Comparison of ENCODE assay signal across 1 cellular context in the genomic region with DNA sequence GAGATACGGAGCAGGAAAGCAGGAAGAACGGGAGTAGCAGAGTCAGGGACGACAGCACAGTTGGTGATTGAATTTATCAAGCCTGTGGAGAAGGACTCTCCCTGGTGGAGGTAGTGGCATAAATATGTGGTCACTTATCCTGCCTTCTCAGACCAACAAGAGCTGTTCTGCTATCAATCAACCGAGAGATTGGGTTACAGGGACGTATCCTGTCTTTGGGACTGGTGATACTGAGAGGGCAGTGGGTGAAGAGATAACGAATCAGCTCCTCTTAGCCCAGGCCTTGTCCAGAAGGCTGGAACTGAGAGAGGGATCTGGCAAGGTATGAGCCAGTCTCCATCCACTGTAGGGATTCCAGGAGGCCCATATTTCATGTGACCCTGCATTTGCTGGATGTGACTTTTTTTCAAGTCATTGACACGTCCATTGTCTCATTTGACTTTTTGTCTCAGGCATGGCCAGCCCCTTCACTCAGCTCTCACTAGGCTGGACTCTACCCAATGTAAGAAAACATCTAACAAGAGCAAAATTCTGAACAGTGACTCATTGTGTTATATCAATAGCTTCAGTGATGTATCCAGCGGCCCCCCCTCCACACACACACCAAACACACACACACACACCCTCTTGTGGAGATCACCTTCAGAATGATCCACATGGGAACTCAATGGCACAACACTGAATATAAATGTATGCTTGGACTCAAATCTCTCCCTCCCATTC.
TF ChIP-seq lines count a peak whose summit lies in the region.

No MANE protein-coding gene starts in this region.

TF ChIP-seq in K562, 482 proteins besides CTCF, POLR2A, EP300 and RAD21 (continued from another document and continues in another):
- TF ChIP-seq, protein P1, sequence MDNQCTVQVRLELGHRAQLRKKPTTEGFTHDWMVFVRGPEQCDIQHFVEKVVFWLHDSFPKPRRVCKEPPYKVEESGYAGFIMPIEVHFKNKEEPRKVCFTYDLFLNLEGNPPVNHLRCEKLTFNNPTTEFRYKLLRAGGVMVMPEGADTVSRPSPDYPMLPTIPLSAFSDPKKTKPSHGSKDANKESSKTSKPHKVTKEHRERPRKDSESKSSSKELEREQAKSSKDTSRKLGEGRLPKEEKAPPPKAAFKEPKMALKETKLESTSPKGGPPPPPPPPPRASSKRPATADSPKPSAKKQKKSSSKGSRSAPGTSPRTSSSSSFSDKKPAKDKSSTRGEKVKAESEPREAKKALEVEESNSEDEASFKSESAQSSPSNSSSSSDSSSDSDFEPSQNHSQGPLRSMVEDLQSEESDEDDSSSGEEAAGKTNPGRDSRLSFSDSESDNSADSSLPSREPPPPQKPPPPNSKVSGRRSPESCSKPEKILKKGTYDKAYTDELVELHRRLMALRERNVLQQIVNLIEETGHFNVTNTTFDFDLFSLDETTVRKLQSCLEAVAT (IDR thresholded peaks at IDR 0.05): peak in 1 of 2 experiments; percentile 86; a peak in 1 of 4 replicates
- TF ChIP-seq PHB (CRISPR knock-in tag; IDR thresholded peaks at IDR 0.05) (0 out of 2 replicates have a peak, but pooled peaks have one; percentile 25), SMAD3 (CRISPR knock-in tag; conservative IDR thresholded peaks at IDR 0.05) (peak; percentile 92; the same call in 1 of the 2 replicates), PYGO2 (tag; IDR thresholded peaks at IDR 0.05) (peak; percentile 29; the same call in 1 of the 2 replicates), ZFP36 (IDR thresholded peaks at IDR 0.05; ENCODE audit: low read depth, low read length, partially characterized antibody) (no peak), RUNX1 (IDR thresholded peaks at IDR 0.05; ENCODE audit: low read depth) (peak; percentile 95), WHSC1 (IDR thresholded peaks at IDR 0.05; ENCODE audit: low read length) (no peak), MEF2D (tag; conservative IDR thresholded peaks at IDR 0.05; ENCODE audit: low read depth) (0 out of 2 replicates have a peak, but pooled peaks have one; percentile 23), CBX1 (IDR thresholded peaks at IDR 0.05; ENCODE audit: low read depth) (no peak), ADNP (tag; IDR thresholded peaks at IDR 0.05) (no peak), CC2D1A (IDR thresholded peaks at IDR 0.05) (peak; percentile 92; the same call in 1 of the 2 replicates), PRPF4 (IDR thresholded peaks at IDR 0.05; ENCODE audit: insufficient read depth, low read depth, low read length, poor library complexity, severe bottlenecking) (no peak), ZNF830 (CRISPR knock-in tag; IDR thresholded peaks at IDR 0.05) (no peak), MYNN (IDR thresholded peaks at IDR 0.05) (peak; percentile 94), MYNN (CRISPR knock-in tag; IDR thresholded peaks at IDR 0.05) (no peak), HMG20B (CRISPR knock-in tag; IDR thresholded peaks at IDR 0.05) (no peak), CCAR2 (IDR thresholded peaks at IDR 0.05; ENCODE audit: low read depth, low read length) (no peak), CBX2 (IDR thresholded peaks at IDR 0.05; ENCODE audit: insufficient read depth, low read length, poor library complexity, severe bottlenecking) (no peak), ZNF583 (CRISPR knock-in tag; IDR thresholded peaks at IDR 0.05) (peak; percentile 87), NFRKB (IDR thresholded peaks at IDR 0.05; ENCODE audit: low read depth) (peak; percentile 50; the same call in 1 of the 2 replicates), FOXA3 (CRISPR knock-in tag; conservative IDR thresholded peaks at IDR 0.05 in 1 of 2, IDR thresholded peaks at IDR 0.05 in 1 of 2) (peak; percentile 6 to 71; a peak in 2 of 4 replicates), HDAC6 (IDR thresholded peaks at IDR 0.05; ENCODE audit: low read depth, low read length) (no peak), CBX8 (IDR thresholded peaks at IDR 0.05; ENCODE audit: borderline replicate concordance, extremely low read depth, low read depth, low read length, poor library complexity, severe bottlenecking) (no peak), TAL1 (IDR thresholded peaks at IDR 0.05) (peak; percentile 94), GATAD2A (IDR thresholded peaks at IDR 0.05) (peak; percentile 89), ZNF77 (CRISPR knock-in tag; IDR thresholded peaks at IDR 0.05) (no peak), GABPA (tag; conservative IDR thresholded peaks at IDR 0.05; ENCODE audit: low read depth) (peak; percentile 56; the same call in 1 of the 2 replicates), LEF1 (IDR thresholded peaks at IDR 0.05) (peak; percentile 85), KLF1 (tag; IDR thresholded peaks at IDR 0.05) (no peak), RNF2 (IDR thresholded peaks at IDR 0.05) (peak; percentile 94), ZFPM2 (CRISPR knock-in tag; IDR thresholded peaks at IDR 0.05) (no peak), ZNF551 (CRISPR knock-in tag; IDR thresholded peaks at IDR 0.05) (no peak)
- TF ChIP-seq, protein P2, sequence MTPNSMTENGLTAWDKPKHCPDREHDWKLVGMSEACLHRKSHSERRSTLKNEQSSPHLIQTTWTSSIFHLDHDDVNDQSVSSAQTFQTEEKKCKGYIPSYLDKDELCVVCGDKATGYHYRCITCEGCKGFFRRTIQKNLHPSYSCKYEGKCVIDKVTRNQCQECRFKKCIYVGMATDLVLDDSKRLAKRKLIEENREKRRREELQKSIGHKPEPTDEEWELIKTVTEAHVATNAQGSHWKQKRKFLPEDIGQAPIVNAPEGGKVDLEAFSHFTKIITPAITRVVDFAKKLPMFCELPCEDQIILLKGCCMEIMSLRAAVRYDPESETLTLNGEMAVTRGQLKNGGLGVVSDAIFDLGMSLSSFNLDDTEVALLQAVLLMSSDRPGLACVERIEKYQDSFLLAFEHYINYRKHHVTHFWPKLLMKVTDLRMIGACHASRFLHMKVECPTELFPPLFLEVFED (CRISPR knock-in tag; conservative IDR thresholded peaks at IDR 0.05): peak; percentile 66; the same call in 1 of the 2 replicates
- TF ChIP-seq, protein P3, sequence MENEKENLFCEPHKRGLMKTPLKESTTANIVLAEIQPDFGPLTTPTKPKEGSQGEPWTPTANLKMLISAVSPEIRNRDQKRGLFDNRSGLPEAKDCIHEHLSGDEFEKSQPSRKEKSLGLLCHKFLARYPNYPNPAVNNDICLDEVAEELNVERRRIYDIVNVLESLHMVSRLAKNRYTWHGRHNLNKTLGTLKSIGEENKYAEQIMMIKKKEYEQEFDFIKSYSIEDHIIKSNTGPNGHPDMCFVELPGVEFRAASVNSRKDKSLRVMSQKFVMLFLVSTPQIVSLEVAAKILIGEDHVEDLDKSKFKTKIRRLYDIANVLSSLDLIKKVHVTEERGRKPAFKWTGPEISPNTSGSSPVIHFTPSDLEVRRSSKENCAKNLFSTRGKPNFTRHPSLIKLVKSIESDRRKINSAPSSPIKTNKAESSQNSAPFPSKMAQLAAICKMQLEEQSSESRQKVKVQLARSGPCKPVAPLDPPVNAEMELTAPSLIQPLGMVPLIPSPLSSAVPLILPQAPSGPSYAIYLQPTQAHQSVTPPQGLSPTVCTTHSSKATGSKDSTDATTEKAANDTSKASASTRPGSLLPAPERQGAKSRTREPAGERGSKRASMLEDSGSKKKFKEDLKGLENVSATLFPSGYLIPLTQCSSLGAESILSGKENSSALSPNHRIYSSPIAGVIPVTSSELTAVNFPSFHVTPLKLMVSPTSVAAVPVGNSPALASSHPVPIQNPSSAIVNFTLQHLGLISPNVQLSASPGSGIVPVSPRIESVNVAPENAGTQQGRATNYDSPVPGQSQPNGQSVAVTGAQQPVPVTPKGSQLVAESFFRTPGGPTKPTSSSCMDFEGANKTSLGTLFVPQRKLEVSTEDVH (IDR thresholded peaks at IDR 0.05; ENCODE audit: low read depth, partially characterized antibody): no peak
- TF ChIP-seq, protein P4, sequence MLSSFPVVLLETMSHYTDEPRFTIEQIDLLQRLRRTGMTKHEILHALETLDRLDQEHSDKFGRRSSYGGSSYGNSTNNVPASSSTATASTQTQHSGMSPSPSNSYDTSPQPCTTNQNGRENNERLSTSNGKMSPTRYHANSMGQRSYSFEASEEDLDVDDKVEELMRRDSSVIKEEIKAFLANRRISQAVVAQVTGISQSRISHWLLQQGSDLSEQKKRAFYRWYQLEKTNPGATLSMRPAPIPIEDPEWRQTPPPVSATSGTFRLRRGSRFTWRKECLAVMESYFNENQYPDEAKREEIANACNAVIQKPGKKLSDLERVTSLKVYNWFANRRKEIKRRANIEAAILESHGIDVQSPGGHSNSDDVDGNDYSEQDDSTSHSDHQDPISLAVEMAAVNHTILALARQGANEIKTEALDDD (IDR thresholded peaks at IDR 0.05): peak; percentile 87
- TF ChIP-seq, protein P5, sequence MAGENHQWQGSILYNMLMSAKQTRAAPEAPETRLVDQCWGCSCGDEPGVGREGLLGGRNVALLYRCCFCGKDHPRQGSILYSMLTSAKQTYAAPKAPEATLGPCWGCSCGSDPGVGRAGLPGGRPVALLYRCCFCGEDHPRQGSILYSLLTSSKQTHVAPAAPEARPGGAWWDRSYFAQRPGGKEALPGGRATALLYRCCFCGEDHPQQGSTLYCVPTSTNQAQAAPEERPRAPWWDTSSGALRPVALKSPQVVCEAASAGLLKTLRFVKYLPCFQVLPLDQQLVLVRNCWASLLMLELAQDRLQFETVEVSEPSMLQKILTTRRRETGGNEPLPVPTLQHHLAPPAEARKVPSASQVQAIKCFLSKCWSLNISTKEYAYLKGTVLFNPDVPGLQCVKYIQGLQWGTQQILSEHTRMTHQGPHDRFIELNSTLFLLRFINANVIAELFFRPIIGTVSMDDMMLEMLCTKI (IDR thresholded peaks at IDR 0.05; ENCODE audit: partially characterized antibody): no peak
- TF ChIP-seq, protein P6, sequence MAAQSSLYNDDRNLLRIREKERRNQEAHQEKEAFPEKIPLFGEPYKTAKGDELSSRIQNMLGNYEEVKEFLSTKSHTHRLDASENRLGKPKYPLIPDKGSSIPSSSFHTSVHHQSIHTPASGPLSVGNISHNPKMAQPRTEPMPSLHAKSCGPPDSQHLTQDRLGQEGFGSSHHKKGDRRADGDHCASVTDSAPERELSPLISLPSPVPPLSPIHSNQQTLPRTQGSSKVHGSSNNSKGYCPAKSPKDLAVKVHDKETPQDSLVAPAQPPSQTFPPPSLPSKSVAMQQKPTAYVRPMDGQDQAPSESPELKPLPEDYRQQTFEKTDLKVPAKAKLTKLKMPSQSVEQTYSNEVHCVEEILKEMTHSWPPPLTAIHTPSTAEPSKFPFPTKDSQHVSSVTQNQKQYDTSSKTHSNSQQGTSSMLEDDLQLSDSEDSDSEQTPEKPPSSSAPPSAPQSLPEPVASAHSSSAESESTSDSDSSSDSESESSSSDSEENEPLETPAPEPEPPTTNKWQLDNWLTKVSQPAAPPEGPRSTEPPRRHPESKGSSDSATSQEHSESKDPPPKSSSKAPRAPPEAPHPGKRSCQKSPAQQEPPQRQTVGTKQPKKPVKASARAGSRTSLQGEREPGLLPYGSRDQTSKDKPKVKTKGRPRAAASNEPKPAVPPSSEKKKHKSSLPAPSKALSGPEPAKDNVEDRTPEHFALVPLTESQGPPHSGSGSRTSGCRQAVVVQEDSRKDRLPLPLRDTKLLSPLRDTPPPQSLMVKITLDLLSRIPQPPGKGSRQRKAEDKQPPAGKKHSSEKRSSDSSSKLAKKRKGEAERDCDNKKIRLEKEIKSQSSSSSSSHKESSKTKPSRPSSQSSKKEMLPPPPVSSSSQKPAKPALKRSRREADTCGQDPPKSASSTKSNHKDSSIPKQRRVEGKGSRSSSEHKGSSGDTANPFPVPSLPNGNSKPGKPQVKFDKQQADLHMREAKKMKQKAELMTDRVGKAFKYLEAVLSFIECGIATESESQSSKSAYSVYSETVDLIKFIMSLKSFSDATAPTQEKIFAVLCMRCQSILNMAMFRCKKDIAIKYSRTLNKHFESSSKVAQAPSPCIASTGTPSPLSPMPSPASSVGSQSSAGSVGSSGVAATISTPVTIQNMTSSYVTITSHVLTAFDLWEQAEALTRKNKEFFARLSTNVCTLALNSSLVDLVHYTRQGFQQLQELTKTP (IDR thresholded peaks at IDR 0.05; ENCODE audit: low read depth in 1 of 2, partially characterized antibody in 2 of 2): peak in 1 of 2 experiments; percentile 67
- TF ChIP-seq, protein P7, sequence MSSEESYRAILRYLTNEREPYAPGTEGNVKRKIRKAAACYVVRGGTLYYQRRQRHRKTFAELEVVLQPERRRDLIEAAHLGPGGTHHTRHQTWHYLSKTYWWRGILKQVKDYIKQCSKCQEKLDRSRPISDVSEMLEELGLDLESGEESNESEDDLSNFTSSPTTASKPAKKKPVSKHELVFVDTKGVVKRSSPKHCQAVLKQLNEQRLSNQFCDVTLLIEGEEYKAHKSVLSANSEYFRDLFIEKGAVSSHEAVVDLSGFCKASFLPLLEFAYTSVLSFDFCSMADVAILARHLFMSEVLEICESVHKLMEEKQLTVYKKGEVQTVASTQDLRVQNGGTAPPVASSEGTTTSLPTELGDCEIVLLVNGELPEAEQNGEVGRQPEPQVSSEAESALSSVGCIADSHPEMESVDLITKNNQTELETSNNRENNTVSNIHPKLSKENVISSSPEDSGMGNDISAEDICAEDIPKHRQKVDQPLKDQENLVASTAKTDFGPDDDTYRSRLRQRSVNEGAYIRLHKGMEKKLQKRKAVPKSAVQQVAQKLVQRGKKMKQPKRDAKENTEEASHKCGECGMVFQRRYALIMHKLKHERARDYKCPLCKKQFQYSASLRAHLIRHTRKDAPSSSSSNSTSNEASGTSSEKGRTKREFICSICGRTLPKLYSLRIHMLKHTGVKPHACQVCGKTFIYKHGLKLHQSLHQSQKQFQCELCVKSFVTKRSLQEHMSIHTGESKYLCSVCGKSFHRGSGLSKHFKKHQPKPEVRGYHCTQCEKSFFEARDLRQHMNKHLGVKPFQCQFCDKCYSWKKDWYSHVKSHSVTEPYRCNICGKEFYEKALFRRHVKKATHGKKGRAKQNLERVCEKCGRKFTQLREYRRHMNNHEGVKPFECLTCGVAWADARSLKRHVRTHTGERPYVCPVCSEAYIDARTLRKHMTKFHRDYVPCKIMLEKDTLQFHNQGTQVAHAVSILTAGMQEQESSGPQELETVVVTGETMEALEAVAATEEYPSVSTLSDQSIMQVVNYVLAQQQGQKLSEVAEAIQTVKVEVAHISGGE (CRISPR knock-in tag; IDR thresholded peaks at IDR 0.05): peak in 1 of 3 experiments; percentile 77; a peak in 2 of 6 replicates
- TF ChIP-seq, protein P8, sequence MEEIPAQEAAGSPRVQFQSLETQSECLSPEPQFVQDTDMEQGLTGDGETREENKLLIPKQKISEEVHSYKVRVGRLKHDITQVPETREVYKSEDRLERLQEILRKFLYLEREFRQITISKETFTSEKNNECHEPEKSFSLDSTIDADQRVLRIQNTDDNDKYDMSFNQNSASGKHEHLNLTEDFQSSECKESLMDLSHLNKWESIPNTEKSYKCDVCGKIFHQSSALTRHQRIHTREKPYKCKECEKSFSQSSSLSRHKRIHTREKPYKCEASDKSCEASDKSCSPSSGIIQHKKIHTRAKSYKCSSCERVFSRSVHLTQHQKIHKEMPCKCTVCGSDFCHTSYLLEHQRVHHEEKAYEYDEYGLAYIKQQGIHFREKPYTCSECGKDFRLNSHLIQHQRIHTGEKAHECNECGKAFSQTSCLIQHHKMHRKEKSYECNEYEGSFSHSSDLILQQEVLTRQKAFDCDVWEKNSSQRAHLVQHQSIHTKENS (CRISPR knock-in tag; IDR thresholded peaks at IDR 0.05): no peak
